ENCODE assay signal across 19 cellular contexts in the genomic region with DNA sequence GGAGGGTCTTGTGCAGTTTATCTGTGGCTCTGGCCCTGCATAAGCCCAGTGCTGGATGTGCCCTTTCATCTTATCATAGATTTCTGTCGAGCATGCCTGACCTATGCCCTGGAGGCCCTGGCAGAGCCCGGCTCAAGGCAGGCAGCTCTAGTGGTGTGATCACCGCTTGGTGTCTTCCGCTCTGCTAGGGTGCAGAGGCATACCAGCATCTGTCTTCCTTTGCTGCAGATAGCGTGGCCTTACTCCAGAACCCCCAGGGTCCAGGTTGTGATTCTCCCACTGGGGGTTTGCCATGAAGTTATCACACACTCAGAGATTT.
"Had no signal": no experiment of that assay in that cellular context is flagged by ENCODE, and none has a peak within 500 bp of the region (broad histone marks: within the 10 kb centered on the region; RNA-seq: fewer than 3 reads in every experiment).

No MANE protein-coding gene starts in this region.

- H3K27me3 ChIP-seq: body of pancreas, dorsolateral prefrontal cortex, tibial nerve had no signal

- H3K4me3 ChIP-seq: body of pancreas, dorsolateral prefrontal cortex, skin epidermis, tibial nerve had no signal

- H3K36me3 ChIP-seq: tibial nerve had no signal

- H3K4me1 ChIP-seq: tibial nerve had no signal

- H3K9me3 ChIP-seq: body of pancreas, tibial nerve had no signal

- H3K27me3 Mint-ChIP-seq: activated B cell treated with CpG ODN at 0.5 μM for 24 hours, progenitor cell of endocrine pancreas had no signal

- H3K4me3 Mint-ChIP-seq: activated B cell treated with CpG ODN at 0.5 μM for 24 hours; activated CD4-positive, alpha-beta T cell treated with anti-CD3 and anti-CD28 coated beads, Interleukin-2, amount 10 ng/mL, durations not matched to agents 24 days and 14 days; activated CD8-positive, alpha-beta T cell treated with anti-CD3 and anti-CD28 coated beads for 36 hours; activated T-cell treated with anti-CD3 and anti-CD28 coated beads, Interleukin-2, amount 50 U/mL, for 24 hours; mesothelial cell of epicardium; nephron; stimulated activated naive CD8-positive, alpha-beta T cell treated with anti-CD3 and anti-CD28 coated beads, Interleukin-15, Interleukin-2, amounts not matched to agents 100 ng/mL and 50 ng/mL, for 24 hours had no signal

- DNase-seq: activated B cell treated with CpG ODN at 0.5 μM for 24 hours; activated CD4-positive, alpha-beta T cell treated with anti-CD3 and anti-CD28 coated beads, Interleukin-2, amount 10 ng/mL, durations not matched to agents 24 days and 14 days; activated CD8-positive, alpha-beta T cell treated with anti-CD3 and anti-CD28 coated beads for 36 hours; activated naive CD4-positive, alpha-beta T cell treated with Interleukin-2 at 50 U/mL for 16 hours; activated T-cell treated with anti-CD3 and anti-CD28 coated beads, Interleukin-2, amount 50 U/mL, for 24 hours; nucleus accumbens; stimulated activated CD4-positive, alpha-beta T cell treated with anti-CD3 and anti-CD28 coated beads, Interleukin-15, amount 100 ng/mL, for 24 hours; stimulated activated CD4-positive, alpha-beta T cell treated with anti-CD3 and anti-CD28 coated beads, Interleukin-2, amount 100 ng/mL, for 48 hours; SW 1271; T-helper 2 cell had no signal

- H3K27ac Mint-ChIP-seq: activated B cell treated with CpG ODN at 0.5 μM for 24 hours; activated CD4-positive, alpha-beta T cell treated with anti-CD3 and anti-CD28 coated beads, Interleukin-2, amount 10 ng/mL, durations not matched to agents 24 days and 14 days; activated CD8-positive, alpha-beta T cell treated with anti-CD3 and anti-CD28 coated beads for 36 hours; activated T-cell treated with anti-CD3 and anti-CD28 coated beads, Interleukin-2, amount 50 U/mL, for 24 hours; activated T-helper 2 cell treated with anti-CD3 and anti-CD28 coated beads, Interferon-gamma antibody, Interleukin-2, Interleukin-4, amounts not matched to agents 10 μg/mL and 5 μg/mL and 100 μg/mL, durations not matched to agents 14 hours and 24 hours and 36 hours; mesothelial cell of epicardium; nephron; progenitor cell of endocrine pancreas; stimulated activated naive CD8-positive, alpha-beta T cell treated with anti-CD3 and anti-CD28 coated beads, Interleukin-15, Interleukin-2, amounts not matched to agents 100 ng/mL and 50 ng/mL, for 24 hours had no signal

- H3K4me1 Mint-ChIP-seq: activated CD4-positive, alpha-beta T cell treated with anti-CD3 and anti-CD28 coated beads, Interleukin-2, amount 10 ng/mL, durations not matched to agents 24 days and 14 days; mesothelial cell of epicardium; nephron had no signal

- H3K9me3 Mint-ChIP-seq: activated B cell treated with CpG ODN at 0.5 μM for 24 hours; activated CD4-positive, alpha-beta T cell treated with anti-CD3 and anti-CD28 coated beads, Interleukin-2, amount 10 ng/mL, durations not matched to agents 24 days and 14 days; activated CD8-positive, alpha-beta T cell treated with anti-CD3 and anti-CD28 coated beads for 36 hours; activated T-cell treated with anti-CD3 and anti-CD28 coated beads, Interleukin-2, amount 50 U/mL, for 24 hours; activated T-helper 2 cell treated with anti-CD3 and anti-CD28 coated beads, Interferon-gamma antibody, Interleukin-2, Interleukin-4, amounts not matched to agents 10 μg/mL and 5 μg/mL and 100 μg/mL, durations not matched to agents 14 hours and 24 hours and 36 hours; mesothelial cell of epicardium; nephron; stimulated activated naive CD8-positive, alpha-beta T cell treated with anti-CD3 and anti-CD28 coated beads, Interleukin-15, Interleukin-2, amounts not matched to agents 100 ng/mL and 50 ng/mL, for 24 hours had no signal

- H3K27ac ChIP-seq: dorsolateral prefrontal cortex, skin epidermis, tibial nerve had no signal

- ATAC-seq: activated CD8-positive, alpha-beta T cell treated with anti-CD3 and anti-CD28 coated beads for 36 hours had no signal
